1 cellular context compared by ENCODE assay signal in the genomic region with DNA sequence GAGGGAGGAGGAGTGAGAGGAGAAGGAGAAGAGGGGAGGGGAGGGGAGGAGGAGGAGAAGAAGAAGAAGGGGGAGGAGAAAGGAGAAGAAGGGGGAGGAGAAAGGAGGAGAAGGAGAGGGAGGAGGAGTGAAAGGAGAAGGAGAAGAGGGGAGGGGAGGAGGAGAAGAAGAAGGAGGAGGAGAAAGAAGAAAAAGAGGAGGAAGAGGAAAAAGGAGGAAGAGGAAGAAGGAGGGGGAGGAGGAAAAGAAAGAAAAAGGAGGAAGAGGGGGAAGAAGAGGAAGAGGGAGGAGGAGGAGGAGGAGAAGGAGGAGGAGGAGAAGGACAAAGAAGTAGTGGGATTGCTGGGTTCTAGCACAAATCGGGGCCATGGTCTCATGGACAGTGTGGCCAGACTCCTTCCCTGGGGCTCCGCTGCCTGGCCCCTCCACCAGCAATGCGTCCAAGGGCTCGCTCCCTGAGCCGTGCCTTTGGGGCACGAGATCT.
TF ChIP-seq lines count a peak whose summit lies in the region.

No MANE protein-coding gene starts in this region.

TF ChIP-seq in HEK293, 187 proteins besides CTCF, POLR2A, EP300 and RAD21 (continued from another document):
- TF ChIP-seq SP3 (tag by site-specific recombination; IDR thresholded peaks at IDR 0.05) (peak; percentile 80), ZNF571 (tag by site-specific recombination; IDR thresholded peaks at IDR 0.05) (no peak), ZNF785 (tag by site-specific recombination; IDR thresholded peaks at IDR 0.05) (no peak), ZNF121 (tag by site-specific recombination; IDR thresholded peaks at IDR 0.05) (no peak)
- TF ChIP-seq, protein P1, sequence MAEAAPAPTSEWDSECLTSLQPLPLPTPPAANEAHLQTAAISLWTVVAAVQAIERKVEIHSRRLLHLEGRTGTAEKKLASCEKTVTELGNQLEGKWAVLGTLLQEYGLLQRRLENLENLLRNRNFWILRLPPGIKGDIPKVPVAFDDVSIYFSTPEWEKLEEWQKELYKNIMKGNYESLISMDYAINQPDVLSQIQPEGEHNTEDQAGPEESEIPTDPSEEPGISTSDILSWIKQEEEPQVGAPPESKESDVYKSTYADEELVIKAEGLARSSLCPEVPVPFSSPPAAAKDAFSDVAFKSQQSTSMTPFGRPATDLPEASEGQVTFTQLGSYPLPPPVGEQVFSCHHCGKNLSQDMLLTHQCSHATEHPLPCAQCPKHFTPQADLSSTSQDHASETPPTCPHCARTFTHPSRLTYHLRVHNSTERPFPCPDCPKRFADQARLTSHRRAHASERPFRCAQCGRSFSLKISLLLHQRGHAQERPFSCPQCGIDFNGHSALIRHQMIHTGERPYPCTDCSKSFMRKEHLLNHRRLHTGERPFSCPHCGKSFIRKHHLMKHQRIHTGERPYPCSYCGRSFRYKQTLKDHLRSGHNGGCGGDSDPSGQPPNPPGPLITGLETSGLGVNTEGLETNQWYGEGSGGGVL (tag by site-specific recombination; IDR thresholded peaks at IDR 0.05): peak; percentile 71
